Comparison of ENCODE assay signal across 22 cellular contexts in genomic region chr15:37107754-37108724, GRCh38. TPM values are rescaled to one million over a fixed set of nuclear protein-coding genes. Genes with fewer than 3 reads are reported as not detected.
A peak's percentile ranks its signal among the peaks of the same experiment; 100 is the strongest.
DNase-seq lines count a peak whose midpoint lies in the region; ATAC-seq and TF ChIP-seq lines count a peak whose summit lies in the region.
"Had no signal": no experiment of that assay in that cellular context is flagged by ENCODE, and none has a peak within 500 bp of the region (broad histone marks: within the 10 kb centered on the region; RNA-seq: fewer than 3 reads in every experiment).

No MANE protein-coding gene starts in this region.

- H3K27ac ChIP-seq in dorsolateral prefrontal cortex: peak overlapping the region in 54 of 59 donors; percentile 12 to 98 (median 74)
- no peak overlapping the region for H3K27ac ChIP-seq in mesendoderm (ENCODE audit: low read depth, low read length)
- peak overlapping the region in 4 of 5 donors; percentile 16 to 95 (median 78) for H3K27ac ChIP-seq in stomach
- H3K27ac ChIP-seq: 22Rv1, BLaER1, thyroid gland had no signal

- no peaks in the 10 kb centered on the region for H3K36me3 ChIP-seq in mesendoderm (ENCODE audit: control insufficient read depth, insufficient read depth, low read length)
- no peaks in the 10 kb centered on the region for H3K36me3 ChIP-seq in stomach
- H3K36me3 ChIP-seq: BLaER1, thyroid gland had no signal

- H3K18ac ChIP-seq in mesendoderm (ENCODE audit: low read length): peak overlapping the region; percentile 89

- H4K5ac ChIP-seq in mesendoderm (ENCODE audit: low read length): no peak overlapping the region

- no peaks in the 10 kb centered on the region for H3K79me2 ChIP-seq in mesendoderm (ENCODE audit: control insufficient read depth, insufficient read depth, low read length)

- no peak overlapping the region for H2BK120ac ChIP-seq in mesendoderm (ENCODE audit: low read depth, low read length)

- H3K4me3 ChIP-seq in dorsolateral prefrontal cortex: peak overlapping the region in 40 of 59 donors; percentile 0 to 83 (median 52)
- H3K4me3 ChIP-seq in mesendoderm (ENCODE audit: low read length): no peak overlapping the region
- H3K4me3 ChIP-seq in stomach: peak overlapping the region in 2 of 4 donors; percentile 24 to 46
- H3K4me3 ChIP-seq: BLaER1, thyroid gland had no signal

- H3K27me3 ChIP-seq in dorsolateral prefrontal cortex (peaks cover 0 to 82% (median 43%) of the 10 kb centered on the region in 45 donors), mesendoderm (ENCODE audit: insufficient read depth, low read length, poor library complexity) (peaks cover 45% of the 10 kb centered on the region), stomach (peaks cover 0 to 80% (median 23%) of the 10 kb centered on the region in 3 donors)

- no peak overlapping the region for H4K8ac ChIP-seq in mesendoderm (ENCODE audit: low read depth, low read length)

- WGBS in mesendoderm (ENCODE audit: extremely low coverage, insufficient coverage, low lambda C conversion rate): no CpG with 5 or more reads among the region's 17 CpGs
- WGBS in stomach, 5 donors: 67 to 87% (median 81%) methylated on average over 17 of the region's 17 CpGs

- no peak overlapping the region for H2BK5ac ChIP-seq in mesendoderm (ENCODE audit: low read length)

- no peak overlapping the region for H3K4ac ChIP-seq in mesendoderm (ENCODE audit: low read depth, low read length)

- peak in 2 of 3 experiments; percentile 47 to 77 for DNase-seq in NCI-H1417 (lab: John Stamatoyannopoulos, UW)
- no peak for DNase-seq in NCI-H1417 treated with DMSO at 0.1 percent for 48 hours (lab: John Stamatoyannopoulos, UW)
- DNase-seq in dorsolateral prefrontal cortex: no peak
- DNase-seq in mesendoderm: no peak
- DNase-seq in stomach: no peak
- DNase-seq in NCI-H2227 (lab: John Stamatoyannopoulos, UW; ENCODE audit: unreplicated experiment): no peak
- no peak for DNase-seq in NCI-H1930 (lab: John Stamatoyannopoulos, UW)
- DNase-seq: activated CD4-positive, alpha-beta T cell treated with anti-CD3 and anti-CD28 coated beads, Interleukin-2, amount 50 U/mL, for 1 hour; activated naive CD8-positive, alpha-beta T cell treated with anti-CD3 and anti-CD28 coated beads for 36 hours; activated T-cell treated with anti-CD3 and anti-CD28 coated beads, Interleukin-2, amount 50 U/mL, for 24 hours; naive B cell; NCI-H2081 treated with DMSO at 0.1 percent for 48 hours; NCI-H524 treated with DMSO at 0.1 percent for 48 hours; OCI-M1; stimulated activated CD4-positive, alpha-beta T cell treated with anti-CD3 and anti-CD28 coated beads, Interleukin-4, amount 100 ng/mL, for 1 hour; stimulated activated CD8-positive, alpha-beta memory T cell treated with anti-CD3 and anti-CD28 coated beads, Interleukin-4, amount 100 ng/mL, for 48 hours; thyroid gland had no signal

- no peak for TF ChIP-seq EP300 in stomach (IDR thresholded peaks at IDR 0.05)

- H3K56ac ChIP-seq in mesendoderm (ENCODE audit: low read length): no peak overlapping the region

- intact Hi-C loops in dorsolateral prefrontal cortex (cut with DNase I): loop anchor here (2.0 to 10.0 kb wide), 3 partner anchors 225 to 613 kb away; no protein-coding TSS in a partner anchor
- intact Hi-C loops in stomach (cut with DNase I; ENCODE audit: low total_unique reads): loop anchor here (10.0 kb wide), 1 partner anchor 223 kb away; no protein-coding TSS in a partner anchor

- no peaks in the 10 kb centered on the region for H3K9me3 ChIP-seq in stomach
- H3K9me3 ChIP-seq: BLaER1, thyroid gland had no signal

- no peak overlapping the region for H2AK5ac ChIP-seq in mesendoderm (ENCODE audit: low read length)

- H3K23ac ChIP-seq in mesendoderm (ENCODE audit: low read length): no peak overlapping the region

- TF ChIP-seq POLR2A in stomach (IDR thresholded peaks at IDR 0.05): no peak

- no peaks in the 10 kb centered on the region for H3K79me1 ChIP-seq in mesendoderm (ENCODE audit: low read length)

- no peak for TF ChIP-seq CTCF in dorsolateral prefrontal cortex (IDR thresholded peaks at IDR 0.05 in 54 of 56, conservative IDR thresholded peaks at IDR 0.05 in 2 of 56; ENCODE audit: low read depth in 1 of 56, partially characterized antibody in 56 of 56)
- no peak for TF ChIP-seq CTCF in stomach (IDR thresholded peaks at IDR 0.05)

- H2BK15ac ChIP-seq in mesendoderm (replicated peaks; ENCODE audit: low read depth): peak overlapping the region; percentile 45

- H3K4me2 ChIP-seq in mesendoderm (ENCODE audit: low read length): no peak overlapping the region
- H3K4me2 ChIP-seq: BLaER1 had no signal

- no peak overlapping the region for H3K9ac ChIP-seq in mesendoderm (ENCODE audit: low read length)
- H3K9ac ChIP-seq: BLaER1 had no signal

- ATAC-seq in HG02642 (IDR thresholded peaks at IDR 0.05; ENCODE audit: poor library complexity, unreplicated experiment): no peak
- ATAC-seq: left lobe of liver, sciatic nerve had no signal

- no peaks in the 10 kb centered on the region for H3K4me1 ChIP-seq in mesendoderm (ENCODE audit: control insufficient read depth, low read depth, low read length)
- H3K4me1 ChIP-seq in stomach: peaks cover 12 to 45% (median 22%) of the 10 kb centered on the region in 4 donors
- H3K4me1 ChIP-seq: BLaER1 had no signal

RNA-seq across cellular contexts. Expression of gene MEIS2, which starts 7.7 kb away (rescaled TPM):
- total RNA-seq in dorsolateral prefrontal cortex (10 to 100 TPM; 23.7 to 65.2 (median 44.8) TPM), stomach (10 to 100 TPM in 4 of 5 donors, 1 to 10 TPM in 1; 9.6 to 77.7 (median 46.1) TPM)
- polyA plus RNA-seq in mesendoderm (2013, experiment 1 of 2): 0.14 TPM
- 0.20 TPM for polyA plus RNA-seq in mesendoderm (2013, experiment 2 of 2)
- polyA plus RNA-seq in stomach: 10 to 100 TPM in 1 of 3 donors, 1 to 10 TPM in 2; 3.9 to 12.4 (median 9.2) TPM
- total RNA-seq: activated naive CD8-positive, alpha-beta T cell treated with anti-CD3 and anti-CD28 coated beads for 36 hours had no signal

Comparison
In these comparisons a context has a peak if more than half of its experiments do, and no peak if none do; other contexts are left out.
1. DNase-seq: peak in NCI-H1417 (2 of 3); none in NCI-H1417 treated with DMSO at 0.1 percent for 48 hours (single experiment), dorsolateral prefrontal cortex (0 of 10), mesendoderm (single experiment), stomach (single experiment), NCI-H2227 (single experiment) and NCI-H1930 (0 of 2).